In genomic region chr1:173122344-173122880, GRCh38 we compare ENCODE assay signal across 9 cellular contexts.
DNase-seq lines count a peak whose midpoint lies in the region; ATAC-seq and TF ChIP-seq lines count a peak whose summit lies in the region.
"Had no signal": no experiment of that assay in that cellular context is flagged by ENCODE, and none has a peak within 500 bp of the region (broad histone marks: within the 10 kb centered on the region; RNA-seq: fewer than 3 reads in every experiment).

No MANE protein-coding gene starts in this region.

- H3K9me3 ChIP-seq in DOHH2 (ENCODE audit: control insufficient read depth, insufficient read depth, low read length), result no peaks in the 10 kb centered on the region
- H3K9me3 ChIP-seq in SK-N-SH, result no peaks in the 10 kb centered on the region
- H3K9me3 ChIP-seq in gastroesophageal sphincter, result no peaks in the 10 kb centered on the region

- H3K9ac ChIP-seq in SK-N-SH (peak overlapping the region; percentile 52; the same call in 1 of the 2 replicates), rectal smooth muscle tissue (ENCODE audit: low read length) (no peak overlapping the region)
- H3K9ac ChIP-seq: KMS-11 had no signal

- H4K20me1 ChIP-seq in DOHH2 (ENCODE audit: control insufficient read depth, insufficient read depth, low read depth, low read length) (no peaks in the 10 kb centered on the region), SK-N-SH (ENCODE audit: insufficient read depth) (no peaks in the 10 kb centered on the region)

- CTCF ChIA-PET in SK-N-SH (lab: Yijun Ruan, JAX), result no interaction called here

- TF ChIP-seq RAD21 in SK-N-SH (IDR thresholded peaks at IDR 0.05; ENCODE audit: low read length), result no peak

- no peak overlapping the region for H3K27ac ChIP-seq in DOHH2 (ENCODE audit: low read depth, low read length)
- H3K27ac ChIP-seq in SK-N-SH (ENCODE audit: low read depth in 2 of 2, low read length in 1 of 2), result peak overlapping the region; percentile 55 to 92; a peak in 3 of 4 replicates
- H3K27ac ChIP-seq in gastroesophageal sphincter, result peak overlapping the region; percentile 76 to 97 (median 84)
- H3K27ac ChIP-seq in rectal smooth muscle tissue (ENCODE audit: low read depth, low read length), result peak overlapping the region; percentile 82
- H3K27ac ChIP-seq: KMS-11 had no signal

- POLR2A ChIA-PET in SK-N-SH (lab: Yijun Ruan, JAX), result no interaction called here

- 16% methylated on average over 2 of the region's 2 CpGs for whole genome bisulfite sequencing in SK-N-SH (ENCODE audit: low lambda C conversion rate)
- 31 to 48% methylated on average over 2 of the region's 2 CpGs for WGBS in gastroesophageal sphincter (ENCODE audit: low coverage in 1 of 2), 2 donors

- no peak for ATAC-seq in gastroesophageal sphincter
- no peak for ATAC-seq in HG03139 (IDR thresholded peaks at IDR 0.05; ENCODE audit: unreplicated experiment)

- no peak for TF ChIP-seq POLR2A in gastroesophageal sphincter (IDR thresholded peaks at IDR 0.05)

- H3K9me2 ChIP-seq in DOHH2 (replicated peaks; ENCODE audit: control insufficient read depth, low read length), result no peaks in the 10 kb centered on the region
- no peaks in the 10 kb centered on the region for H3K9me2 ChIP-seq in SK-N-SH

- H2AFZ ChIP-seq in SK-N-SH (ENCODE audit: low read depth), result peak overlapping the region; percentile 95

- H3K4me2 ChIP-seq in DOHH2 (ENCODE audit: low read length) (peak overlapping the region; percentile 39), SK-N-SH (peak overlapping the region; percentile 82)
- H3K4me2 ChIP-seq: KMS-11 had no signal

- TF ChIP-seq EP300 in SK-N-SH (IDR thresholded peaks at IDR 0.05; ENCODE audit: borderline replicate concordance in 1 of 2, low read depth in 1 of 2, low read length in 1 of 2) (no peak), gastroesophageal sphincter (IDR thresholded peaks at IDR 0.05) (no peak)

- 0 out of 2 replicates have a peak overlapping the region, but pooled peaks have one; percentile 16 for H3K4me3 ChIP-seq in DOHH2 (ENCODE audit: low read length)
- peak overlapping the region in 1 of 2 experiments; percentile 46; a peak in 1 of 4 replicates for H3K4me3 ChIP-seq in SK-N-SH (ENCODE audit: low read depth in 2 of 2, low read length in 1 of 2)
- H3K4me3 ChIP-seq in gastroesophageal sphincter, result peak overlapping the region in 1 of 2 donors; percentile 40
- peak overlapping the region; percentile 59 for H3K4me3 ChIP-seq in rectal smooth muscle tissue (ENCODE audit: low read length)

- H3K79me2 ChIP-seq in DOHH2 (ENCODE audit: control insufficient read depth, low read length) (no peaks in the 10 kb centered on the region), SK-N-SH (ENCODE audit: insufficient read depth) (no peaks in the 10 kb centered on the region)

- H3K27me3 ChIP-seq in DOHH2 (ENCODE audit: control insufficient read depth, low read length) (no peaks in the 10 kb centered on the region), SK-N-SH (ENCODE audit: insufficient read depth) (no peaks in the 10 kb centered on the region), gastroesophageal sphincter (no peaks in the 10 kb centered on the region), rectal smooth muscle tissue (ENCODE audit: control insufficient read depth, insufficient read depth, low read length) (no peaks in the 10 kb centered on the region)

- DNase-seq in SK-N-SH, result no peak
- DNase-seq in GF-D8 (lab: John Stamatoyannopoulos, UW), result no peak
- DNase-seq in NCI-H2107 (lab: John Stamatoyannopoulos, UW), result no peak
- DNase-seq in NCI-H748 (lab: John Stamatoyannopoulos, UW; ENCODE audit: unreplicated experiment), result no peak

- H3K4me1 ChIP-seq in DOHH2 (ENCODE audit: control insufficient read depth, low read length) (peaks cover 31% of the 10 kb centered on the region), SK-N-SH (ENCODE audit: control insufficient read depth in 1 of 2, insufficient read depth in 2 of 2, low read depth in 1 of 2, low read length in 1 of 2) (peaks cover 7 to 14% of the 10 kb centered on the region in 2 experiments), gastroesophageal sphincter (peaks cover 4 to 19% (median 5%) of the 10 kb centered on the region in 3 donors), rectal smooth muscle tissue (ENCODE audit: control insufficient read depth, insufficient read depth, low read length) (peaks cover 6% of the 10 kb centered on the region)

- no peaks in the 10 kb centered on the region for H3F3A ChIP-seq in DOHH2 (ENCODE audit: control insufficient read depth, insufficient read depth)
- H3F3A ChIP-seq in SK-N-SH (replicated peaks; ENCODE audit: insufficient read depth), result peaks cover 4% of the 10 kb centered on the region

- no peaks in the 10 kb centered on the region for H3K36me3 ChIP-seq in DOHH2 (ENCODE audit: control insufficient read depth, low read length)
- H3K36me3 ChIP-seq in SK-N-SH (replicated peaks in 1 of 2; ENCODE audit: control insufficient read depth in 1 of 2, insufficient read depth in 2 of 2, low read length in 1 of 2), result no peaks in the 10 kb centered on the region
- H3K36me3 ChIP-seq in gastroesophageal sphincter, result no peaks in the 10 kb centered on the region
- H3K36me3 ChIP-seq in rectal smooth muscle tissue (ENCODE audit: control insufficient read depth, insufficient read depth, low read length), result no peaks in the 10 kb centered on the region

- TF ChIP-seq CTCF in DOHH2 (IDR thresholded peaks at IDR 0.05; ENCODE audit: low read depth, low read length, poor library complexity, severe bottlenecking) (no peak), SK-N-SH (IDR thresholded peaks at IDR 0.05) (no peak), gastroesophageal sphincter (IDR thresholded peaks at IDR 0.05) (no peak)

TF ChIP-seq in SK-N-SH, 30 proteins besides CTCF, POLR2A, EP300 and RAD21:
- peak; percentile 41; the same call in 1 of the 2 replicates for TF ChIP-seq PBX3 (IDR thresholded peaks at IDR 0.05)
- TF ChIP-seq NRF1 (IDR thresholded peaks at IDR 0.05; ENCODE audit: low read depth, low read length), result no peak
- no peak for TF ChIP-seq RXRA (IDR thresholded peaks at IDR 0.05; ENCODE audit: borderline replicate concordance, low read depth)
- no peak for TF ChIP-seq POLR2AphosphoS5 (IDR thresholded peaks at IDR 0.05; ENCODE audit: low read depth, low read length)
- TF ChIP-seq TCF12 (IDR thresholded peaks at IDR 0.05), result peak; percentile 22; the same call in 1 of the 2 replicates
